In genomic region chr15:70533931-70534742, GRCh38 we compare ENCODE assay signal across 2 cellular contexts.
TF ChIP-seq lines count a peak whose summit lies in the region.

No MANE protein-coding gene starts in this region.

TF ChIP-seq in K562, 482 proteins besides CTCF, POLR2A, EP300 and RAD21 (continued from another document):
- TF ChIP-seq ZNF512 (tag; IDR thresholded peaks at IDR 0.05) (peak; percentile 70), HNRNPL (IDR thresholded peaks at IDR 0.05; ENCODE audit: low read depth, low read length) (no peak), C11orf30 (IDR thresholded peaks at IDR 0.05; ENCODE audit: low read depth) (no peak), ZNF668 (CRISPR knock-in tag; IDR thresholded peaks at IDR 0.05) (no peak), COPS2 (conservative IDR thresholded peaks at IDR 0.05) (no peak), CEBPZ (IDR thresholded peaks at IDR 0.05; ENCODE audit: borderline replicate concordance, low read depth, low read length) (no peak), KDM2B (CRISPR knock-in tag; IDR thresholded peaks at IDR 0.05) (no peak)

TF ChIP-seq in HepG2, 621 proteins besides CTCF, POLR2A, EP300 and RAD21 (continued from another document):
- no peak for TF ChIP-seq TEAD2 (CRISPR knock-in tag; IDR thresholded peaks at IDR 0.05)
- TF ChIP-seq FOXP1 (IDR thresholded peaks at IDR 0.05): no peak
- TF ChIP-seq FOXP1 (CRISPR knock-in tag; IDR thresholded peaks at IDR 0.05): no peak
- no peak for TF ChIP-seq ZBTB7A (CRISPR knock-in tag; IDR thresholded peaks at IDR 0.05)
- no peak for TF ChIP-seq ZBTB8A (CRISPR knock-in tag; IDR thresholded peaks at IDR 0.05; ENCODE audit: borderline replicate concordance, low read depth)
- no peak for TF ChIP-seq GLMP (CRISPR knock-in tag; IDR thresholded peaks at IDR 0.05; ENCODE audit: borderline replicate concordance)
- no peak for TF ChIP-seq ZNF382 (CRISPR knock-in tag; IDR thresholded peaks at IDR 0.05; ENCODE audit: borderline replicate concordance)
- no peak for TF ChIP-seq ZNF639 (CRISPR knock-in tag; conservative IDR thresholded peaks at IDR 0.05)
TF ChIP-seq in HepG2: peak in this region for 0.
